Comparison of ENCODE assay signal across 10 cellular contexts in genomic region chr21:30257773-30258172, GRCh38. TPM values are rescaled to one million over a fixed set of nuclear protein-coding genes. Genes with fewer than 3 reads are reported as not detected.
A peak's percentile ranks its signal among the peaks of the same experiment; 100 is the strongest.
DNase-seq lines count a peak whose midpoint lies in the region; ATAC-seq and TF ChIP-seq lines count a peak whose summit lies in the region.
"Had no signal": no experiment of that assay in that cellular context is flagged by ENCODE, and none has a peak within 500 bp of the region (broad histone marks: within the 10 kb centered on the region; RNA-seq: fewer than 3 reads in every experiment).

No MANE protein-coding gene starts in this region.

- H3K27me3 ChIP-seq in heart right ventricle (no peaks in the 10 kb centered on the region), right cardiac atrium (ENCODE audit: control insufficient read depth, insufficient read depth) (no peaks in the 10 kb centered on the region)

- DNase-seq in heart right ventricle (no peak), right cardiac atrium (no peak), SHP77 treated with DMSO at 0.1 percent for 48 hours (lab: John Stamatoyannopoulos, UW) (peak; percentile 7), foreskin fibroblast (peak in 1 of 2 donors; percentile 60), type B pancreatic cell (ENCODE audit: extremely low spot score, unreplicated experiment) (no peak), NCI-H526 treated with DMSO at 0.1 percent for 48 hours (lab: John Stamatoyannopoulos, UW) (no peak)
- DNase-seq: amygdala had no signal

- ATAC-seq in heart right ventricle = no peak
- no peak for ATAC-seq in right cardiac atrium
- no peak for ATAC-seq in GM19035 (IDR thresholded peaks at IDR 0.05; ENCODE audit: unreplicated experiment)
- no peak for ATAC-seq in HG02571 (IDR thresholded peaks at IDR 0.05; ENCODE audit: unreplicated experiment)
- ATAC-seq: left lobe of liver had no signal

- no peak overlapping the region for H3K4me3 ChIP-seq in heart right ventricle
- H3K4me3 ChIP-seq in right cardiac atrium (ENCODE audit: low read length) = no peak overlapping the region
- H3K4me3 ChIP-seq in foreskin fibroblast (ENCODE audit: low read depth in 1 of 2, low read length in 2 of 2) = no peak overlapping the region

- no peaks in the 10 kb centered on the region for H3K9me3 ChIP-seq in heart right ventricle
- no peaks in the 10 kb centered on the region for H3K9me3 ChIP-seq in right cardiac atrium (ENCODE audit: control insufficient read depth, low read length)

- 57 to 68% methylated on average over 4 of the region's 4 CpGs for WGBS in heart right ventricle, 2 donors
- WGBS in right cardiac atrium = 60% methylated on average over 4 of the region's 4 CpGs

- no peaks in the 10 kb centered on the region for H3K9me3 Mint-ChIP-seq in type B pancreatic cell

- TF ChIP-seq CTCF in heart right ventricle (IDR thresholded peaks at IDR 0.05) (peak in 7 of 9 donors; percentile 11 to 41 (median 28)), foreskin fibroblast (IDR thresholded peaks at IDR 0.05; ENCODE audit: low read depth, low read length) (peak; percentile 19), type B pancreatic cell (conservative IDR thresholded peaks at IDR 0.05) (peak; percentile 63)

- H3K4me3 Mint-ChIP-seq in type B pancreatic cell = no peak overlapping the region

- intact Hi-C loops in heart right ventricle (cut with DNase I) (no loop called here), right cardiac atrium (cut with DNase I) (no loop called here)

- no peaks in the 10 kb centered on the region for H3K27me3 Mint-ChIP-seq in type B pancreatic cell

- H3K27ac ChIP-seq in heart right ventricle (no peak overlapping the region), right cardiac atrium (ENCODE audit: low read length) (no peak overlapping the region)

- peaks cover 4% of the 10 kb centered on the region for H3K4me1 Mint-ChIP-seq in type B pancreatic cell (ENCODE audit: unreplicated experiment)

- H3K4me1 ChIP-seq in heart right ventricle = no peaks in the 10 kb centered on the region
- H3K4me1 ChIP-seq in right cardiac atrium (ENCODE audit: control insufficient read depth, insufficient read depth, low read length) = no peaks in the 10 kb centered on the region

- H3K36me3 Mint-ChIP-seq in type B pancreatic cell = no peaks in the 10 kb centered on the region

- no peak overlapping the region for H3K27ac Mint-ChIP-seq in type B pancreatic cell

- no peaks in the 10 kb centered on the region for H3K36me3 ChIP-seq in heart right ventricle

RNA-seq across cellular contexts. Expression of gene KRTAP24-1, which starts 25.0 kb away (rescaled TPM):
- total RNA-seq in heart right ventricle (not detected), right cardiac atrium (not detected), type B pancreatic cell (ENCODE audit: low replicate concordance) (not detected in 2 replicates)
- polyA plus RNA-seq in heart right ventricle (not detected), right cardiac atrium (not detected)
- total RNA-seq: left lobe of liver had no signal

RNA-seq across cellular contexts. Expression of gene KRTAP25-1, which starts 31.5 kb away (rescaled TPM):
- total RNA-seq in heart right ventricle (not detected), right cardiac atrium (not detected), type B pancreatic cell (ENCODE audit: low replicate concordance) (not detected in 2 replicates)
- polyA plus RNA-seq in heart right ventricle (not detected), right cardiac atrium (not detected)
- total RNA-seq: left lobe of liver had no signal

RNA-seq across cellular contexts. Expression of gene CLDN8, which starts 41.9 kb away (rescaled TPM):
- total RNA-seq in heart right ventricle = not detected
- polyA plus RNA-seq in heart right ventricle = not detected
- total RNA-seq in right cardiac atrium = not detected
- polyA plus RNA-seq in right cardiac atrium = not detected
- total RNA-seq in type B pancreatic cell (ENCODE audit: low replicate concordance) = 2.5 and 12.4 TPM in 2 replicates
- total RNA-seq: left lobe of liver had no signal
